ENCODE assay signal across 8 cellular contexts in the genomic region with DNA sequence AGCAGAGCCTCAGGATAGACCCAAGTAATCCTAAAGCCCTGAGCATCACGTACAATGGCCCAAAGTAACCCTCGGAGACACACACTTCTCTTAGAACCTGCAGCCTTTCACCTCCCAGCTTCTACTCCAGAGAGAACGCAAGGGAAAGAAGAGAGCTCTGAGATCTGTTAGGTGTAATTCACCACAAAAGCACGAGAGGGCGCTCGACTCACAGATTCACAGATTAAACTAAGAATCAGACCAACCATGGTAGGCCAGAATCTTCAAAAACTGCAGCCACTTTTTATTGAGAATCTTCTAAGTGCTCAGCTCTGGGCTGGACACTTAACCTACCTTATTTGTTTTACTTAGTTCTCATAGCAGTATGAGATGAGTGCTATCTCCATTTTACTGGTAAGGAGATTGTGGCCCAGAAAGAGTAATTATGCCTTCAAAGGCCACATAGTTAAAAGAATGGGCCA. TPM values are rescaled to one million over a fixed set of nuclear protein-coding genes. Genes with fewer than 3 reads are reported as not detected.
DNase-seq lines count a peak whose midpoint lies in the region; ATAC-seq and TF ChIP-seq lines count a peak whose summit lies in the region.

No MANE protein-coding gene starts in this region.

- H3K9me3 Mint-ChIP-seq in activated T-helper 1 cell treated with anti-CD3 and anti-CD28 coated beads, Interleukin-12 subunit alpha, Interleukin-12 subunit beta, Interleukin-2, Interleukin-4 antibody, amounts not matched to agents 30 ng/mL and 10 ng/mL and 1 ng/mL, durations not matched to agents 14 hours and 24 hours and 36 hours, result no peaks in the 10 kb centered on the region
- no peaks in the 10 kb centered on the region for H3K9me3 Mint-ChIP-seq in natural killer cell
- H3K9me3 Mint-ChIP-seq in stimulated activated memory B cell treated with anti-CD40 and anti-IgM and Interleukin-4, amounts not matched to agents 10 μg/mL and 1 μg/mL and 100 μg/mL, for 72 hours, result no peaks in the 10 kb centered on the region

- DNase-seq in AG09309 (ENCODE audit: low read depth) (peak; percentile 57), LHCN-M2 (ENCODE audit: low read depth) (peak; percentile 84), RPMI7951 (ENCODE audit: low read depth) (peak; percentile 78), fibroblast of mammary gland (ENCODE audit: low read depth) (peak; percentile 90), natural killer cell (peak; percentile 82)
- peak; percentile 82 for DNase-seq in activated T-helper 1 cell treated with anti-CD3 and anti-CD28 coated beads, Interleukin-12 subunit alpha, Interleukin-12 subunit beta, Interleukin-2, Interleukin-4 antibody, amounts not matched to agents 30 ng/mL and 10 ng/mL and 1 ng/mL, durations not matched to agents 14 hours and 24 hours and 36 hours (ENCODE audit: low spot score)

- ATAC-seq in natural killer cell, result peak; percentile 35 to 62 (median 37)
- peak; percentile 68 for ATAC-seq in stimulated activated memory B cell treated with anti-CD40 and anti-IgM and Interleukin-4, amounts not matched to agents 10 μg/mL and 1 μg/mL and 100 μg/mL, for 72 hours

- intact Hi-C loops in activated T-helper 1 cell treated with anti-CD3 and anti-CD28 coated beads, Interleukin-12 subunit alpha, Interleukin-12 subunit beta, Interleukin-2, Interleukin-4 antibody, amounts not matched to agents 30 ng/mL and 10 ng/mL and 1 ng/mL, durations not matched to agents 14 hours and 24 hours and 36 hours (cut with micrococcal nuclease), result loop anchor here (1.0 to 10.0 kb wide), 6 partner anchors 37 to 412 kb away; a partner anchor contains a TSS
- intact Hi-C loops in natural killer cell (cut with micrococcal nuclease), result loop anchor here (1.0 to 2.0 kb wide), 5 partner anchors 14 to 135 kb away; a partner anchor contains a TSS

- H3K4me3 ChIP-seq in AG09309 (ENCODE audit: control insufficient read depth, low read depth, low read length) (no peak overlapping the region; the same call in 1 of the 2 replicates), fibroblast of mammary gland (ENCODE audit: control insufficient read depth, low read depth, low read length) (peak overlapping the region; percentile 99)

- peak overlapping the region; percentile 97 for H3K4me3 Mint-ChIP-seq in activated T-helper 1 cell treated with anti-CD3 and anti-CD28 coated beads, Interleukin-12 subunit alpha, Interleukin-12 subunit beta, Interleukin-2, Interleukin-4 antibody, amounts not matched to agents 30 ng/mL and 10 ng/mL and 1 ng/mL, durations not matched to agents 14 hours and 24 hours and 36 hours
- peak overlapping the region; percentile 100 for H3K4me3 Mint-ChIP-seq in natural killer cell
- peak overlapping the region; percentile 99 for H3K4me3 Mint-ChIP-seq in stimulated activated memory B cell treated with anti-CD40 and anti-IgM and Interleukin-4, amounts not matched to agents 10 μg/mL and 1 μg/mL and 100 μg/mL, for 72 hours

- H3K4me1 Mint-ChIP-seq in activated T-helper 1 cell treated with anti-CD3 and anti-CD28 coated beads, Interleukin-12 subunit alpha, Interleukin-12 subunit beta, Interleukin-2, Interleukin-4 antibody, amounts not matched to agents 30 ng/mL and 10 ng/mL and 1 ng/mL, durations not matched to agents 14 hours and 24 hours and 36 hours (ENCODE audit: low read depth), result peaks cover 28% of the 10 kb centered on the region
- H3K4me1 Mint-ChIP-seq in natural killer cell, result peaks cover 39 to 42% of the 10 kb centered on the region in 2 donors
- peaks cover 42% of the 10 kb centered on the region for H3K4me1 Mint-ChIP-seq in stimulated activated memory B cell treated with anti-CD40 and anti-IgM and Interleukin-4, amounts not matched to agents 10 μg/mL and 1 μg/mL and 100 μg/mL, for 72 hours

- H3K36me3 Mint-ChIP-seq in activated T-helper 1 cell treated with anti-CD3 and anti-CD28 coated beads, Interleukin-12 subunit alpha, Interleukin-12 subunit beta, Interleukin-2, Interleukin-4 antibody, amounts not matched to agents 30 ng/mL and 10 ng/mL and 1 ng/mL, durations not matched to agents 14 hours and 24 hours and 36 hours (ENCODE audit: low read depth), result peaks cover 10% of the 10 kb centered on the region
- H3K36me3 Mint-ChIP-seq in natural killer cell, result no peaks in the 10 kb centered on the region
- peaks cover 23% of the 10 kb centered on the region for H3K36me3 Mint-ChIP-seq in stimulated activated memory B cell treated with anti-CD40 and anti-IgM and Interleukin-4, amounts not matched to agents 10 μg/mL and 1 μg/mL and 100 μg/mL, for 72 hours

- TF ChIP-seq POLR2A in GM19099 (IDR thresholded peaks at IDR 0.05; ENCODE audit: extremely low read depth, insufficient read length, low read depth), result peak; percentile 33

- no peaks in the 10 kb centered on the region for H3K27me3 Mint-ChIP-seq in activated T-helper 1 cell treated with anti-CD3 and anti-CD28 coated beads, Interleukin-12 subunit alpha, Interleukin-12 subunit beta, Interleukin-2, Interleukin-4 antibody, amounts not matched to agents 30 ng/mL and 10 ng/mL and 1 ng/mL, durations not matched to agents 14 hours and 24 hours and 36 hours (ENCODE audit: insufficient read depth)
- no peaks in the 10 kb centered on the region for H3K27me3 Mint-ChIP-seq in natural killer cell (ENCODE audit: low read depth in 2 of 2)
- H3K27me3 Mint-ChIP-seq in stimulated activated memory B cell treated with anti-CD40 and anti-IgM and Interleukin-4, amounts not matched to agents 10 μg/mL and 1 μg/mL and 100 μg/mL, for 72 hours, result no peaks in the 10 kb centered on the region

- peak overlapping the region; percentile 93 for H3K27ac Mint-ChIP-seq in activated T-helper 1 cell treated with anti-CD3 and anti-CD28 coated beads, Interleukin-12 subunit alpha, Interleukin-12 subunit beta, Interleukin-2, Interleukin-4 antibody, amounts not matched to agents 30 ng/mL and 10 ng/mL and 1 ng/mL, durations not matched to agents 14 hours and 24 hours and 36 hours
- H3K27ac Mint-ChIP-seq in natural killer cell, result peak overlapping the region; percentile 99 to 100
- peak overlapping the region; percentile 99 for H3K27ac Mint-ChIP-seq in stimulated activated memory B cell treated with anti-CD40 and anti-IgM and Interleukin-4, amounts not matched to agents 10 μg/mL and 1 μg/mL and 100 μg/mL, for 72 hours

- peak; percentile 77 for TF ChIP-seq CTCF in AG09309 (IDR thresholded peaks at IDR 0.05; ENCODE audit: control insufficient read depth, insufficient read depth, low read depth, low read length, missing control alignments)
- peak; percentile 74 for TF ChIP-seq CTCF in fibroblast of mammary gland (conservative IDR thresholded peaks at IDR 0.05; ENCODE audit: control insufficient read depth, insufficient read depth, low read depth, low read length)
- peak; percentile 82 for TF ChIP-seq CTCF in natural killer cell (IDR thresholded peaks at IDR 0.05)

RNA-seq across cellular contexts. Expression of a gene that starts 1.3 kb away (rescaled TPM):
- 91.0 and 98.6 TPM in 2 replicates for total RNA-seq in LHCN-M2 (2014; rRNA removed)
- polyA plus RNA-seq in LHCN-M2 (2012), result 60.3 TPM
- 55.7 and 59.1 TPM in 2 replicates for total RNA-seq in RPMI7951 (2014; rRNA removed; shearing (Covaris generic))
- total RNA-seq in activated T-helper 1 cell treated with anti-CD3 and anti-CD28 coated beads, Interleukin-12 subunit alpha, Interleukin-12 subunit beta, Interleukin-2, Interleukin-4 antibody, amounts not matched to agents 30 ng/mL and 10 ng/mL and 1 ng/mL, durations not matched to agents 14 hours and 24 hours and 36 hours, result 120 and 127 TPM in 2 replicates
- 100 to 1,000 TPM in 2 of 3 donors, 10 to 100 TPM in 1; 96.0 to 123 (median 104) TPM for total RNA-seq in natural killer cell

RNA-seq across cellular contexts. Expression of a gene that starts 12.4 kb away (rescaled TPM):
- total RNA-seq in LHCN-M2 (2014; rRNA removed), result not detected in 2 replicates
- 0.10 TPM for polyA plus RNA-seq in LHCN-M2 (2012)
- 0.29 TPM in 1 of 2 replicates, not detected in the other for total RNA-seq in RPMI7951 (2014; rRNA removed; shearing (Covaris generic))
- 7.9 and 9.3 TPM in 2 replicates for total RNA-seq in activated T-helper 1 cell treated with anti-CD3 and anti-CD28 coated beads, Interleukin-12 subunit alpha, Interleukin-12 subunit beta, Interleukin-2, Interleukin-4 antibody, amounts not matched to agents 30 ng/mL and 10 ng/mL and 1 ng/mL, durations not matched to agents 14 hours and 24 hours and 36 hours
- total RNA-seq in natural killer cell, result 1 to 10 TPM; 1.7 to 6.8 (median 5.6) TPM

RNA-seq across cellular contexts. Expression of a gene that starts 35.0 kb away (rescaled TPM):
- total RNA-seq in LHCN-M2 (2014; rRNA removed) (29.4 and 30.0 TPM in 2 replicates), natural killer cell (10 to 100 TPM in 2 of 3 donors, 1 to 10 TPM in 1; 7.2 to 12.4 (median 12.2) TPM)
- 44.9 TPM for polyA plus RNA-seq in LHCN-M2 (2012)
- 10.5 and 11.2 TPM in 2 replicates for total RNA-seq in RPMI7951 (2014; rRNA removed; shearing (Covaris generic))
- 11.4 and 13.1 TPM in 2 replicates for total RNA-seq in activated T-helper 1 cell treated with anti-CD3 and anti-CD28 coated beads, Interleukin-12 subunit alpha, Interleukin-12 subunit beta, Interleukin-2, Interleukin-4 antibody, amounts not matched to agents 30 ng/mL and 10 ng/mL and 1 ng/mL, durations not matched to agents 14 hours and 24 hours and 36 hours
